31 cellular contexts compared by ENCODE assay signal in the genomic region with DNA sequence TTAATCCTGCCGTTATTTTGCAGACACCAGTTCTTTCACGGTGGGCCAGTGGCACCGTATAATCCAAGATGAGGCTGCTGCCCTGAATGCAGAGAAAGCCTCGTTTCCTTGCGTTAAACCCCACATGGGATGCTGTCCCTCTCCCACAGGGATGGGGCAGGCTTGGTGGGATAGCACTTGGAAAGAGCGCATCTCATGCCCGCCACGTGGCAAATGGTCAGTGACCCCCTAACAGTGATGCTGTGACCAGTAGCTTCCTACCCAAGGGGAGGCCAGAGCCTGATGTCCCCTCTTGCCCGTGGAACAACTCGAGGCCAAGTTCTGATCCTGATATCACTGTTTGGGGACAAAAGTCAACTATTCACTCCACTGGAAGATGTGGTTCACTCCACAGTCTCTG.
"Had no signal": no experiment of that assay in that cellular context is flagged by ENCODE, and none has a peak within 500 bp of the region (broad histone marks: within the 10 kb centered on the region; RNA-seq: fewer than 3 reads in every experiment).

No MANE protein-coding gene starts in this region.

- H3K9ac ChIP-seq: KMS-11 had no signal

- H3K4me2 ChIP-seq: KMS-11 had no signal

- DNase-seq: activated CD4-positive, alpha-beta T cell treated with anti-CD3 and anti-CD28 coated beads for 1 hour; activated CD4-positive, alpha-beta T cell treated with anti-CD3 and anti-CD28 coated beads for 48 hours; activated CD4-positive, alpha-beta T cell treated with anti-CD3 and anti-CD28 coated beads, Interleukin-2, amount 50 U/mL, for 4 hours; activated CD4-positive, CD25-positive, alpha-beta regulatory T cell; activated CD8-positive, alpha-beta T cell treated with anti-CD3 and anti-CD28 coated beads for 36 hours; activated gamma-delta T cell; activated naive CD4-positive, alpha-beta T cell treated with Interleukin-2 at 50 U/mL for 16 hours; activated naive CD8-positive, alpha-beta T cell treated with anti-CD3 and anti-CD28 coated beads, Interleukin-2, amount 10 ng/mL, durations not matched to agents 7 days and 5 days; activated T-cell treated with anti-CD3 and anti-CD28 coated beads, Interleukin-2, amount 50 U/mL, for 24 hours; amygdala; MM.1S; MV-4-11; NCI-H1092; NCI-H1436 treated with DMSO at 0.1 percent for 48 hours; NCI-H1694 treated with DMSO at 0.1 percent for 48 hours; NCI-H2029; NCI-H345; NCI-H526; NCI-H748 treated with DMSO at 0.1 percent for 48 hours; NK-92 treated with Interleukin-12 subunit alpha and Interleukin-12 subunit beta, amount 100 ng/mL, for 24 hours; PC-3; Peyer's patch; SHP77; SJCRH30; T1000; WERI-Rb-1 had no signal

- H3K36me3 ChIP-seq: ascending aorta, cardiac muscle cell, Peyer's patch, SJCRH30, WERI-Rb-1 had no signal

- H3K4me3 ChIP-seq: ascending aorta, cardiac muscle cell, Peyer's patch, SJCRH30, SK-N-MC had no signal

- H3K27me3 ChIP-seq: ascending aorta, cardiac muscle cell, Peyer's patch, SJCRH30 had no signal

- H3K27ac ChIP-seq: ascending aorta, cardiac muscle cell, KMS-11, Peyer's patch, RWPE1, SJCRH30, SK-N-MC, WERI-Rb-1 had no signal

- H3K9me3 ChIP-seq: ascending aorta, Peyer's patch had no signal

- ATAC-seq: activated CD8-positive, alpha-beta T cell treated with anti-CD3 and anti-CD28 coated beads for 36 hours; PC-3 had no signal
